Comparison of ENCODE assay signal across 20 cellular contexts in the genomic region with DNA sequence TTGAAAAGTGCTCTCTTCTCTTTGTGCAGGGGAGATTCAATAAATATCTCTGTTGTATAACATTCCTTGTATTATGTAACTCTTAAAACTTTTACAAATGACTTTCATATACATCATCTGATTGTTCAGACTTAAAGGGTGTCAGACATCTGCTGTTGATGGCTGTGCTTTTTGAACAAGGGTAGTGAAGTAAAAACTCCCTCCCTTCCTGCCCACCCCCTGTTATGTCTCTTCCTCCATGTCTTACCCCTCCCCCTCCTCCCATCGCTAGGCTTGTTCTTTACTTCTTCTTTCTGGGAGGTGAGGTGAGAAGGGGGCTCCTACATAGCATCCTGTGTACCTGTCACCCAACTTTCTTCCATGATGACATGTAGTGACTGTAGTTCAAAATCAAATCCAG. TPM values are rescaled to one million over a fixed set of nuclear protein-coding genes. Genes with fewer than 3 reads are reported as not detected.
"Had no signal": no experiment of that assay in that cellular context is flagged by ENCODE, and none has a peak within 500 bp of the region (broad histone marks: within the 10 kb centered on the region; RNA-seq: fewer than 3 reads in every experiment).

No MANE protein-coding gene starts in this region.

- H3K4me1 Mint-ChIP-seq: activated naive CD4-positive, alpha-beta T cell treated with anti-CD3 and anti-CD28 coated beads, Interleukin-2, amount 50 U/mL, for 24 hours; central memory CD8-positive, alpha-beta T cell; neural progenitor cell; stimulated activated naive CD8-positive, alpha-beta T cell treated with anti-CD3 and anti-CD28 coated beads, Interleukin-15, amount 100 ng/mL, for 72 hours had no signal

- DNase-seq: activated CD4-positive, alpha-beta T cell treated with anti-CD3 and anti-CD28 coated beads for 1 hour; activated CD4-positive, alpha-beta T cell treated with anti-CD3 and anti-CD28 coated beads, Interleukin-2, amount 50 U/mL, for 48 hours; activated gamma-delta T cell; colonic mucosa; head of caudate nucleus; stimulated activated CD4-positive, alpha-beta T cell treated with anti-CD3 and anti-CD28 coated beads, Interleukin-2, amount 100 ng/mL, for 24 hours; stimulated activated naive CD8-positive, alpha-beta T cell treated with anti-CD3 and anti-CD28 coated beads, Interleukin-15, amount 100 ng/mL, for 72 hours; T-helper 2 cell; trophoblast cell had no signal

- H3K9me3 Mint-ChIP-seq: activated naive CD4-positive, alpha-beta T cell treated with anti-CD3 and anti-CD28 coated beads, Interleukin-2, amount 50 U/mL, for 24 hours; central memory CD8-positive, alpha-beta T cell; neural progenitor cell had no signal

- H3K27me3 ChIP-seq: ascending aorta, colonic mucosa, left lung, neural progenitor cell, right atrium auricular region, suprapubic skin had no signal

- ATAC-seq: left lung; stimulated activated naive CD8-positive, alpha-beta T cell treated with anti-CD3 and anti-CD28 coated beads, Interleukin-15, amount 100 ng/mL, for 72 hours had no signal

- H3K4me1 ChIP-seq: ascending aorta, colonic mucosa, left lung, neural progenitor cell, prostate gland, right atrium auricular region, suprapubic skin had no signal

- H3K27ac ChIP-seq: ascending aorta, colonic mucosa, left lung, neural progenitor cell, prostate gland, right atrium auricular region, suprapubic skin, VCaP had no signal

- H3K4me3 ChIP-seq: ascending aorta, colonic mucosa, left lung, neural progenitor cell, prostate gland, right atrium auricular region, suprapubic skin had no signal

- H3K27ac Mint-ChIP-seq: activated naive CD4-positive, alpha-beta T cell treated with anti-CD3 and anti-CD28 coated beads, Interleukin-2, amount 50 U/mL, for 24 hours; neural progenitor cell; stimulated activated naive CD8-positive, alpha-beta T cell treated with anti-CD3 and anti-CD28 coated beads, Interleukin-15, amount 100 ng/mL, for 72 hours had no signal

- H3K36me3 Mint-ChIP-seq: activated naive CD4-positive, alpha-beta T cell treated with anti-CD3 and anti-CD28 coated beads, Interleukin-2, amount 50 U/mL, for 24 hours; neural progenitor cell had no signal

- H3K27me3 Mint-ChIP-seq: stimulated activated naive CD8-positive, alpha-beta T cell treated with anti-CD3 and anti-CD28 coated beads, Interleukin-15, amount 100 ng/mL, for 72 hours had no signal

- H3K36me3 ChIP-seq: ascending aorta, colonic mucosa, left lung, neural progenitor cell, prostate gland, right atrium auricular region, suprapubic skin had no signal

- H3K9me3 ChIP-seq: ascending aorta, colonic mucosa, prostate gland, right atrium auricular region, suprapubic skin had no signal

- H3K4me3 Mint-ChIP-seq: activated naive CD4-positive, alpha-beta T cell treated with anti-CD3 and anti-CD28 coated beads, Interleukin-2, amount 50 U/mL, for 24 hours; central memory CD8-positive, alpha-beta T cell; neural progenitor cell; stimulated activated naive CD8-positive, alpha-beta T cell treated with anti-CD3 and anti-CD28 coated beads, Interleukin-15, amount 100 ng/mL, for 72 hours had no signal

RNA-seq across cellular contexts. Expression of gene ABCB4, which starts 23.4 kb away (rescaled TPM):
- total RNA-seq: ascending aorta, lung microvascular endothelial cell, osteocyte had no signal
